ENCODE assay signal across 22 cellular contexts in the genomic region with DNA sequence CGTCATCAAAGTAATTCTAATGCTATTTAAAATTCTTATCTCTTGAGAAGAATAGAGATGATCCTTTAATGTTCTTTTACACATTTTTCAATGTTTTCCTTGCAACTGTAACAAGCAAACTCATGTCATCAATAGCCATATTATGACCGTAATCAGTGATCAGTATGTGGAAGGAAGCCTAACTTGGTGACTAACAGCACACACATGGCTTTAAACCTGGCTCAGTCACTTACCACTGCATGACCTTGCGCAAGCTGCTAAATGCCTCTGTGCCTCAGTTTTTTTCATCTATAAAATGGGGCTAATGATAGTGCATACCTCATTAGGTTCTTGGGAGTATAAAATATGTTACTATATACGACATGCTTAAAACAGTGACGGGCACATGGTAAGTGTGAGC.
"Had no signal": no experiment of that assay in that cellular context is flagged by ENCODE, and none has a peak within 500 bp of the region (broad histone marks: within the 10 kb centered on the region; RNA-seq: fewer than 3 reads in every experiment).

No MANE protein-coding gene starts in this region.

- H3K36me3 Mint-ChIP-seq: natural killer cell had no signal

- H3K27me3 ChIP-seq: ovary, thyroid gland had no signal

- ATAC-seq: effector memory CD8-positive, alpha-beta T cell; left colon; lower lobe of right lung; natural killer cell; psoas muscle; right cardiac atrium had no signal

- H3K27ac ChIP-seq: lower lobe of right lung, ovary, psoas muscle, skin epidermis, thyroid gland, VCaP had no signal

- H3K27me3 Mint-ChIP-seq: activated naive CD8-positive, alpha-beta T cell treated with anti-CD3 and anti-CD28 coated beads, Interleukin-2, amount 10 ng/mL, durations not matched to agents 7 days and 5 days; effector memory CD8-positive, alpha-beta T cell had no signal

- H3K36me3 ChIP-seq: lower lobe of right lung, ovary, thyroid gland had no signal

- H3K4me1 ChIP-seq: lower lobe of right lung, psoas muscle had no signal

- H3K9me3 Mint-ChIP-seq: activated naive CD8-positive, alpha-beta T cell treated with anti-CD3 and anti-CD28 coated beads, Interleukin-2, amount 10 ng/mL, durations not matched to agents 7 days and 5 days; activated T-cell treated with anti-CD3 and anti-CD28 coated beads, Interleukin-2, amount 50 U/mL, for 72 hours; effector memory CD8-positive, alpha-beta T cell; natural killer cell; T-helper 1 cell treated with Interleukin-12 subunit alpha and Interleukin-12 subunit beta and Interleukin-4 antibody, amounts not matched to agents 30 μg/mL and 1 μg/mL, for 36 hours had no signal

- DNase-seq: activated CD4-positive, alpha-beta T cell treated with anti-CD3 and anti-CD28 coated beads for 48 hours; activated CD8-positive, alpha-beta memory T cell treated with anti-CD3 and anti-CD28 coated beads, Interleukin-2, amount 50 U/mL, for 4 hours; activated gamma-delta T cell; activated naive CD8-positive, alpha-beta T cell treated with anti-CD3 and anti-CD28 coated beads, Interleukin-2, amount 10 ng/mL, durations not matched to agents 7 days and 5 days; activated T-cell treated with anti-CD3 and anti-CD28 coated beads, Interleukin-2, amount 50 U/mL, for 72 hours; amygdala; effector memory CD8-positive, alpha-beta T cell; foreskin melanocyte; hypothalamus; islet precursor cell; left colon; lower lobe of right lung; natural killer cell; ovary; psoas muscle; right cardiac atrium; stimulated activated CD4-positive, alpha-beta T cell treated with anti-CD3 and anti-CD28 coated beads, Interleukin-4, amount 100 ng/mL, for 1 hour; stimulated activated naive CD4-positive, alpha-beta T cell; thyroid gland had no signal

- H3K4me3 ChIP-seq: lower lobe of right lung, ovary, psoas muscle, skin epidermis, thyroid gland had no signal

- H3K4me3 Mint-ChIP-seq: activated naive CD8-positive, alpha-beta T cell treated with anti-CD3 and anti-CD28 coated beads, Interleukin-2, amount 10 ng/mL, durations not matched to agents 7 days and 5 days; activated T-cell treated with anti-CD3 and anti-CD28 coated beads, Interleukin-2, amount 50 U/mL, for 72 hours; effector memory CD8-positive, alpha-beta T cell; natural killer cell; T-helper 1 cell treated with Interleukin-12 subunit alpha and Interleukin-12 subunit beta and Interleukin-4 antibody, amounts not matched to agents 30 μg/mL and 1 μg/mL, for 36 hours had no signal

- H3K27ac Mint-ChIP-seq: activated naive CD8-positive, alpha-beta T cell treated with anti-CD3 and anti-CD28 coated beads, Interleukin-2, amount 10 ng/mL, durations not matched to agents 7 days and 5 days; activated T-cell treated with anti-CD3 and anti-CD28 coated beads, Interleukin-2, amount 50 U/mL, for 72 hours; natural killer cell; T-helper 1 cell treated with Interleukin-12 subunit alpha and Interleukin-12 subunit beta and Interleukin-4 antibody, amounts not matched to agents 30 μg/mL and 1 μg/mL, for 36 hours had no signal

- H3K9me3 ChIP-seq: lower lobe of right lung, ovary, psoas muscle, thyroid gland had no signal
